Comparison of ENCODE assay signal across 9 cellular contexts in genomic region chr7:93442478-93443224, GRCh38.
DNase-seq lines count a peak whose midpoint lies in the region; ATAC-seq and TF ChIP-seq lines count a peak whose summit lies in the region.
"Had no signal": no experiment of that assay in that cellular context is flagged by ENCODE, and none has a peak within 500 bp of the region (broad histone marks: within the 10 kb centered on the region; RNA-seq: fewer than 3 reads in every experiment).

No MANE protein-coding gene starts in this region.

- H3K36me3 ChIP-seq in SK-N-SH (replicated peaks in 1 of 2; ENCODE audit: control insufficient read depth in 1 of 2, insufficient read depth in 2 of 2, low read length in 1 of 2): no peaks in the 10 kb centered on the region
- no peaks in the 10 kb centered on the region for H3K36me3 ChIP-seq in naive thymus-derived CD4-positive, alpha-beta T cell (ENCODE audit: control insufficient read depth in 2 of 3, insufficient read depth in 3 of 3, low read length in 3 of 3)

- no peaks in the 10 kb centered on the region for H3K9me3 ChIP-seq in SK-N-SH
- no peaks in the 10 kb centered on the region for H3K9me3 ChIP-seq in naive thymus-derived CD4-positive, alpha-beta T cell (ENCODE audit: control insufficient read depth in 2 of 3, low read length in 3 of 3)

- H4K20me1 ChIP-seq in SK-N-SH (ENCODE audit: insufficient read depth): no peaks in the 10 kb centered on the region; the same call in 1 of the 2 replicates

- no peak overlapping the region for H3K27ac Mint-ChIP-seq in naive thymus-derived CD4-positive, alpha-beta T cell
- H3K27ac Mint-ChIP-seq: activated naive CD8-positive, alpha-beta T cell treated with anti-CD3 and anti-CD28 coated beads, Interleukin-2, amount 10 ng/mL, durations not matched to agents 7 days and 5 days had no signal

- TF ChIP-seq EP300 in SK-N-SH (IDR thresholded peaks at IDR 0.05; ENCODE audit: borderline replicate concordance in 1 of 2, low read depth in 1 of 2, low read length in 1 of 2): no peak

- no peaks in the 10 kb centered on the region for H3K4me1 Mint-ChIP-seq in naive thymus-derived CD4-positive, alpha-beta T cell
- H3K4me1 Mint-ChIP-seq: activated naive CD8-positive, alpha-beta T cell treated with anti-CD3 and anti-CD28 coated beads, Interleukin-2, amount 10 ng/mL, durations not matched to agents 7 days and 5 days had no signal

- intact Hi-C loops in naive thymus-derived CD4-positive, alpha-beta T cell (cut with micrococcal nuclease): loop anchor here (1.0 to 10.0 kb wide), 3 partner anchors 198 to 953 kb away; no protein-coding TSS in a partner anchor

- H3K4me3 ChIP-seq in SK-N-SH (ENCODE audit: low read depth in 2 of 2, low read length in 1 of 2): no peak overlapping the region
- no peak overlapping the region for H3K4me3 ChIP-seq in cardiac fibroblast (replicated peaks in 1 of 2; ENCODE audit: low read depth in 2 of 2, low read length in 2 of 2)
- no peak overlapping the region for H3K4me3 ChIP-seq in naive thymus-derived CD4-positive, alpha-beta T cell (ENCODE audit: low read length)

- H3K27me3 ChIP-seq in SK-N-SH (ENCODE audit: insufficient read depth): no peaks in the 10 kb centered on the region
- no peaks in the 10 kb centered on the region for H3K27me3 ChIP-seq in naive thymus-derived CD4-positive, alpha-beta T cell (ENCODE audit: control insufficient read depth in 2 of 2, insufficient read depth in 2 of 2, low read length in 2 of 2)

- no peak overlapping the region for H3K4me2 ChIP-seq in SK-N-SH

- peaks cover 0 to 4% (median 0%) of the 10 kb centered on the region in 5 donors for H3K27me3 Mint-ChIP-seq in naive thymus-derived CD4-positive, alpha-beta T cell

- ATAC-seq in GM19035 (IDR thresholded peaks at IDR 0.05; ENCODE audit: unreplicated experiment) (peak; percentile 76), HG03432 (IDR thresholded peaks at IDR 0.05; ENCODE audit: unreplicated experiment) (peak; percentile 86)
- ATAC-seq in naive thymus-derived CD4-positive, alpha-beta T cell: peak; percentile 34

- no peak overlapping the region for H3K4me3 Mint-ChIP-seq in naive thymus-derived CD4-positive, alpha-beta T cell
- H3K4me3 Mint-ChIP-seq: activated naive CD8-positive, alpha-beta T cell treated with anti-CD3 and anti-CD28 coated beads, Interleukin-2, amount 10 ng/mL, durations not matched to agents 7 days and 5 days had no signal

- no peak overlapping the region for H3K9ac ChIP-seq in SK-N-SH

- 22% methylated on average over 6 of the region's 6 CpGs for WGBS in SK-N-SH (ENCODE audit: low lambda C conversion rate)

- no peaks in the 10 kb centered on the region for H3K9me2 ChIP-seq in SK-N-SH

- H3K4me1 ChIP-seq in SK-N-SH (ENCODE audit: control insufficient read depth in 1 of 2, insufficient read depth in 2 of 2, low read depth in 1 of 2, low read length in 1 of 2): no peaks in the 10 kb centered on the region; a peak in 1 of 4 replicates
- H3K4me1 ChIP-seq in naive thymus-derived CD4-positive, alpha-beta T cell (ENCODE audit: control insufficient read depth in 2 of 2, insufficient read depth in 2 of 2, low read length in 2 of 2): no peaks in the 10 kb centered on the region

- H3K79me2 ChIP-seq in SK-N-SH (ENCODE audit: insufficient read depth): no peaks in the 10 kb centered on the region

- no peaks in the 10 kb centered on the region for H3F3A ChIP-seq in SK-N-SH (replicated peaks; ENCODE audit: insufficient read depth)

- DNase-seq in DMS53 treated with DMSO at 0.1 percent for 48 hours (lab: John Stamatoyannopoulos, UW; ENCODE audit: unreplicated experiment) (peak; percentile 58), SK-N-SH (no peak), cardiac fibroblast (ENCODE audit: low read depth in 2 of 2) (peak; percentile 43 to 46), middle frontal gyrus (ENCODE audit: extremely low spot score, low spot score) (no peak), DMS79 treated with DMSO at 0.1 percent for 48 hours (lab: John Stamatoyannopoulos, UW) (no peak)
- DNase-seq in naive thymus-derived CD4-positive, alpha-beta T cell: peak in 6 of 9 donors; percentile 2 to 34 (median 13)
- DNase-seq: activated naive CD8-positive, alpha-beta T cell treated with anti-CD3 and anti-CD28 coated beads, Interleukin-2, amount 10 ng/mL, durations not matched to agents 7 days and 5 days had no signal

- TF ChIP-seq CTCF in SK-N-SH (IDR thresholded peaks at IDR 0.05) (peak; percentile 75), cardiac fibroblast (IDR thresholded peaks at IDR 0.05; ENCODE audit: low read depth, low read length) (peak; percentile 80)

- H3K36me3 Mint-ChIP-seq in naive thymus-derived CD4-positive, alpha-beta T cell: no peaks in the 10 kb centered on the region
- H3K36me3 Mint-ChIP-seq: activated naive CD8-positive, alpha-beta T cell treated with anti-CD3 and anti-CD28 coated beads, Interleukin-2, amount 10 ng/mL, durations not matched to agents 7 days and 5 days had no signal

- H3K27ac ChIP-seq in SK-N-SH (ENCODE audit: low read depth in 2 of 2, low read length in 1 of 2): no peak overlapping the region
- no peak overlapping the region for H3K27ac ChIP-seq in naive thymus-derived CD4-positive, alpha-beta T cell (ENCODE audit: low read depth, low read length)

- CTCF ChIA-PET in SK-N-SH (lab: Yijun Ruan, JAX): interaction anchor here (0.9 to 2.7 kb wide), 9 partner anchors 9 to 645 kb away, joined by 3 to 12 read pairs (median 6); no protein-coding TSS in a partner anchor
- CTCF ChIA-PET in naive thymus-derived CD4-positive, alpha-beta T cell (lab: Charles Lee): no interaction called here

- POLR2A ChIA-PET in SK-N-SH (lab: Yijun Ruan, JAX): no interaction called here
- POLR2A ChIA-PET in naive thymus-derived CD4-positive, alpha-beta T cell (lab: Charles Lee): no interaction called here

- no peaks in the 10 kb centered on the region for H3K9me3 Mint-ChIP-seq in naive thymus-derived CD4-positive, alpha-beta T cell
- H3K9me3 Mint-ChIP-seq: activated naive CD8-positive, alpha-beta T cell treated with anti-CD3 and anti-CD28 coated beads, Interleukin-2, amount 10 ng/mL, durations not matched to agents 7 days and 5 days had no signal

- peak; percentile 45 for TF ChIP-seq RAD21 in SK-N-SH (IDR thresholded peaks at IDR 0.05; ENCODE audit: low read length)

- H2AFZ ChIP-seq in SK-N-SH (ENCODE audit: low read depth): no peak overlapping the region

TF ChIP-seq in SK-N-SH, 30 proteins besides CTCF, POLR2A, EP300 and RAD21:
- TF ChIP-seq SMC3 (IDR thresholded peaks at IDR 0.05; ENCODE audit: low read depth, low read length) (peak; percentile 47), REST (IDR thresholded peaks at IDR 0.05; ENCODE audit: low read depth, low read length) (no peak)

Comparison
In these comparisons a context has a peak if more than half of its experiments do, and no peak if none do; other contexts are left out.
1. DNase-seq: peak in DMS53 treated with DMSO at 0.1 percent for 48 hours (single experiment), cardiac fibroblast (2 of 2) and naive thymus-derived CD4-positive, alpha-beta T cell (6 of 9); none in SK-N-SH (single experiment), middle frontal gyrus (single experiment) and DMS79 treated with DMSO at 0.1 percent for 48 hours (single experiment).
2. ATAC-seq: peak in every context shown above with its lines; median percentile 86 in HG03432; 76 in GM19035; 34 in naive thymus-derived CD4-positive, alpha-beta T cell.